In genomic region chr6:25695671-25696070, GRCh38 we compare ENCODE assay signal across 30 cellular contexts. TPM values are rescaled to one million over a fixed set of nuclear protein-coding genes. Genes with fewer than 3 reads are reported as not detected.
"Had no signal": no experiment of that assay in that cellular context is flagged by ENCODE, and none has a peak within 500 bp of the region (broad histone marks: within the 10 kb centered on the region; RNA-seq: fewer than 3 reads in every experiment).

No MANE protein-coding gene starts in this region.

- ATAC-seq: stimulated activated effector memory CD8-positive, alpha-beta T cell treated with anti-CD3 and anti-CD28 coated beads, Interleukin-12 subunit alpha, Interleukin-12 subunit beta, amount 100 ng/mL, for 72 hours; stimulated activated memory B cell treated with anti-CD40 and anti-IgM and Interleukin-4, amounts not matched to agents 10 μg/mL and 1 μg/mL and 100 μg/mL, for 72 hours; stimulated activated naive B cell treated with anti-CD40 and anti-IgM and Interleukin-4, amounts not matched to agents 10 μg/mL and 1 μg/mL and 100 μg/mL, for 72 hours; stimulated activated naive CD8-positive, alpha-beta T cell treated with anti-CD3 and anti-CD28 coated beads, Interleukin-15, amount 100 ng/mL, for 72 hours; stimulated activated naive CD8-positive, alpha-beta T cell treated with anti-CD3 and anti-CD28 coated beads, Interleukin-15, Interleukin-2, amounts not matched to agents 100 U/mL and 50 U/mL, for 24 hours; upper lobe of right lung had no signal

- H3K4me3 Mint-ChIP-seq: stimulated activated effector memory CD8-positive, alpha-beta T cell treated with anti-CD3 and anti-CD28 coated beads, Interleukin-12 subunit alpha, Interleukin-12 subunit beta, amount 100 ng/mL, for 72 hours; stimulated activated memory B cell treated with anti-CD40 and anti-IgM and Interleukin-4, amounts not matched to agents 10 μg/mL and 1 μg/mL and 100 μg/mL, for 72 hours; stimulated activated naive B cell treated with anti-CD40 and anti-IgM and Interleukin-4, amounts not matched to agents 10 μg/mL and 1 μg/mL and 100 μg/mL, for 72 hours; stimulated activated naive CD8-positive, alpha-beta T cell treated with anti-CD3 and anti-CD28 coated beads, Interleukin-15, amount 100 ng/mL, for 72 hours; stimulated activated naive CD8-positive, alpha-beta T cell treated with anti-CD3 and anti-CD28 coated beads, Interleukin-15, Interleukin-2, amounts not matched to agents 100 ng/mL and 50 ng/mL, for 24 hours; type B pancreatic cell had no signal

- H3K36me3 Mint-ChIP-seq: stimulated activated effector memory CD8-positive, alpha-beta T cell treated with anti-CD3 and anti-CD28 coated beads, Interleukin-12 subunit alpha, Interleukin-12 subunit beta, amount 100 ng/mL, for 72 hours; stimulated activated memory B cell treated with anti-CD40 and anti-IgM and Interleukin-4, amounts not matched to agents 10 μg/mL and 1 μg/mL and 100 μg/mL, for 72 hours; stimulated activated naive B cell treated with anti-CD40 and anti-IgM and Interleukin-4, amounts not matched to agents 10 μg/mL and 1 μg/mL and 100 μg/mL, for 72 hours; type B pancreatic cell had no signal

- H3K27ac Mint-ChIP-seq: stimulated activated effector memory CD8-positive, alpha-beta T cell treated with anti-CD3 and anti-CD28 coated beads, Interleukin-12 subunit alpha, Interleukin-12 subunit beta, amount 100 ng/mL, for 72 hours; stimulated activated memory B cell treated with anti-CD40 and anti-IgM and Interleukin-4, amounts not matched to agents 10 μg/mL and 1 μg/mL and 100 μg/mL, for 72 hours; stimulated activated naive B cell treated with anti-CD40 and anti-IgM and Interleukin-4, amounts not matched to agents 10 μg/mL and 1 μg/mL and 100 μg/mL, for 72 hours; stimulated activated naive CD8-positive, alpha-beta T cell treated with anti-CD3 and anti-CD28 coated beads, Interleukin-15, amount 100 ng/mL, for 72 hours; stimulated activated naive CD8-positive, alpha-beta T cell treated with anti-CD3 and anti-CD28 coated beads, Interleukin-15, Interleukin-2, amounts not matched to agents 100 ng/mL and 50 ng/mL, for 24 hours; type B pancreatic cell had no signal

- H3K36me3 ChIP-seq: stomach, suprapubic skin, thoracic aorta, thyroid gland, tibial artery, tibial nerve, transverse colon, upper lobe of left lung, upper lobe of right lung, uterus, vagina had no signal

- H3K4me1 ChIP-seq: stomach, suprapubic skin, testis, thyroid gland, tibial artery, tibial nerve, transverse colon, upper lobe of left lung, upper lobe of right lung, uterus, vagina had no signal

- H3K27ac ChIP-seq: stomach, suprapubic skin, testis, thoracic aorta, thyroid gland, tibial artery, tibial nerve, transverse colon, upper lobe of left lung, upper lobe of right lung, uterus, vagina had no signal

- H3K9me3 Mint-ChIP-seq: stimulated activated effector memory CD8-positive, alpha-beta T cell treated with anti-CD3 and anti-CD28 coated beads, Interleukin-12 subunit alpha, Interleukin-12 subunit beta, amount 100 ng/mL, for 72 hours; stimulated activated memory B cell treated with anti-CD40 and anti-IgM and Interleukin-4, amounts not matched to agents 10 μg/mL and 1 μg/mL and 100 μg/mL, for 72 hours; stimulated activated naive B cell treated with anti-CD40 and anti-IgM and Interleukin-4, amounts not matched to agents 10 μg/mL and 1 μg/mL and 100 μg/mL, for 72 hours; stimulated activated naive CD8-positive, alpha-beta T cell treated with anti-CD3 and anti-CD28 coated beads, Interleukin-15, amount 100 ng/mL, for 72 hours; stimulated activated naive CD8-positive, alpha-beta T cell treated with anti-CD3 and anti-CD28 coated beads, Interleukin-15, Interleukin-2, amounts not matched to agents 100 ng/mL and 50 ng/mL, for 24 hours; type B pancreatic cell had no signal

- H3K9me3 ChIP-seq: stomach, suprapubic skin, testis, thoracic aorta, thyroid gland, tibial artery, tibial nerve, upper lobe of left lung, upper lobe of right lung, uterus, vagina had no signal

- DNase-seq: stimulated activated CD4-positive, alpha-beta T cell treated with anti-CD3 and anti-CD28 coated beads, Interleukin-2, amount 100 ng/mL, for 48 hours; stimulated activated CD4-positive, alpha-beta T cell treated with anti-CD3 and anti-CD28 coated beads, Interleukin-4, amount 100 ng/mL, for 1 hour; stimulated activated CD4-positive, alpha-beta T cell treated with anti-CD3 and anti-CD28 coated beads, Interleukin-4, amount 100 ng/mL, for 24 hours; stimulated activated CD4-positive, alpha-beta T cell treated with anti-CD3 and anti-CD28 coated beads, Interleukin-4, amount 100 ng/mL, for 4 hours; stimulated activated CD8-positive, alpha-beta memory T cell treated with anti-CD3 and anti-CD28 coated beads, Interleukin-4, amount 100 ng/mL, for 48 hours; stimulated activated naive B cell treated with anti-CD40 and anti-IgM and Interleukin-4, amounts not matched to agents 10 μg/mL and 1 μg/mL and 100 μg/mL, for 72 hours; stimulated activated naive CD4-positive, alpha-beta T cell; stimulated activated naive CD4-positive, alpha-beta T cell treated with Interleukin-2 at 50 U/mL for 16 hours; stimulated activated naive CD8-positive, alpha-beta T cell treated with anti-CD3 and anti-CD28 coated beads, Interleukin-15, amount 100 ng/mL, for 72 hours; stimulated activated naive CD8-positive, alpha-beta T cell treated with anti-CD3 and anti-CD28 coated beads, Interleukin-15, Interleukin-2, amounts not matched to agents 100 U/mL and 50 U/mL, for 24 hours; stomach; substantia nigra; testis; thyroid gland; tibial artery; transverse colon; upper lobe of left lung; upper lobe of right lung; uterus had no signal

- H3K27me3 ChIP-seq: testis, thyroid gland, tibial artery, tibial nerve, transverse colon, upper lobe of left lung, upper lobe of right lung, uterus, vagina had no signal

- H3K4me1 Mint-ChIP-seq: stimulated activated effector memory CD8-positive, alpha-beta T cell treated with anti-CD3 and anti-CD28 coated beads, Interleukin-12 subunit alpha, Interleukin-12 subunit beta, amount 100 ng/mL, for 72 hours; stimulated activated memory B cell treated with anti-CD40 and anti-IgM and Interleukin-4, amounts not matched to agents 10 μg/mL and 1 μg/mL and 100 μg/mL, for 72 hours; stimulated activated naive B cell treated with anti-CD40 and anti-IgM and Interleukin-4, amounts not matched to agents 10 μg/mL and 1 μg/mL and 100 μg/mL, for 72 hours; stimulated activated naive CD8-positive, alpha-beta T cell treated with anti-CD3 and anti-CD28 coated beads, Interleukin-15, amount 100 ng/mL, for 72 hours had no signal

- H3K4me3 ChIP-seq: stomach, suprapubic skin, testis, thoracic aorta, thyroid gland, tibial artery, tibial nerve, transverse colon, upper lobe of left lung, upper lobe of right lung, uterus, vagina had no signal

RNA-seq across cellular contexts. Expression of gene SCGN, which starts 43.7 kb away (rescaled TPM):
- total RNA-seq: tibial nerve, upper lobe of right lung, ureter, vagina had no signal

RNA-seq across cellular contexts. Expression of gene SLC17A4, which starts 58.9 kb away (rescaled TPM):
- total RNA-seq: subcutaneous adipose tissue, suprapubic skin, thoracic aorta, thyroid gland, tibial nerve, upper lobe of left lung, upper lobe of right lung, ureter, urinary bladder, vagina had no signal
- polyA plus RNA-seq: stomach had no signal
